Comparison of ENCODE assay signal across 8 cellular contexts in genomic region chr6:157380458-157380778, GRCh38. TPM values are rescaled to one million over a fixed set of nuclear protein-coding genes. Genes with fewer than 3 reads are reported as not detected.
DNase-seq lines count a peak whose midpoint lies in the region; ATAC-seq and TF ChIP-seq lines count a peak whose summit lies in the region.

No MANE protein-coding gene starts in this region.

- H3K36me3 Mint-ChIP-seq in GM23338 (ENCODE audit: low read depth), result no peaks in the 10 kb centered on the region
- peaks cover 10% of the 10 kb centered on the region for H3K36me3 Mint-ChIP-seq in effector memory CD8-positive, alpha-beta T cell (ENCODE audit: insufficient read depth)

- H3K4me3 ChIP-seq in DOHH2 (ENCODE audit: low read length) (peak overlapping the region; percentile 87), GM23338 (peak overlapping the region; percentile 89), NT2/D1 (ENCODE audit: insufficient read length, low read depth) (peak overlapping the region; percentile 67), neural cell (ENCODE audit: low read length) (peak overlapping the region; percentile 95)

- H3K4me2 ChIP-seq in DOHH2 (ENCODE audit: low read length) (peak overlapping the region; percentile 66), GM23338 (peak overlapping the region; percentile 70), neural cell (ENCODE audit: low read length) (peak overlapping the region; percentile 31)

- peaks cover 21% of the 10 kb centered on the region for H3K4me1 Mint-ChIP-seq in GM23338
- H3K4me1 Mint-ChIP-seq in effector memory CD8-positive, alpha-beta T cell (ENCODE audit: low read depth in 2 of 2), result peaks cover 22 to 34% of the 10 kb centered on the region in 2 donors

- no peaks in the 10 kb centered on the region for H3F3A ChIP-seq in DOHH2 (ENCODE audit: control insufficient read depth, insufficient read depth)
- H3F3A ChIP-seq in GM23338 (replicated peaks; ENCODE audit: low read depth), result no peaks in the 10 kb centered on the region
- H3F3A ChIP-seq in neural cell (ENCODE audit: insufficient read depth, low read length, poor library complexity, severe bottlenecking), result no peaks in the 10 kb centered on the region

- H3K36me3 ChIP-seq in DOHH2 (ENCODE audit: control insufficient read depth, low read length), result no peaks in the 10 kb centered on the region
- H3K36me3 ChIP-seq in GM23338 (ENCODE audit: insufficient read depth), result no peaks in the 10 kb centered on the region
- H3K36me3 ChIP-seq in NT2/D1 (ENCODE audit: insufficient read depth, insufficient read length, low read length), result no peaks in the 10 kb centered on the region
- no peaks in the 10 kb centered on the region for H3K36me3 ChIP-seq in neural cell (ENCODE audit: insufficient read depth, low read length)

- H3K9me3 ChIP-seq in DOHH2 (ENCODE audit: control insufficient read depth, insufficient read depth, low read length), result no peaks in the 10 kb centered on the region
- no peaks in the 10 kb centered on the region for H3K9me3 ChIP-seq in NT2/D1 (ENCODE audit: insufficient read depth, low read length)
- H3K9me3 ChIP-seq in neural cell (ENCODE audit: low read length), result no peaks in the 10 kb centered on the region

- peak; percentile 55 for ATAC-seq in GM23338
- ATAC-seq in effector memory CD8-positive, alpha-beta T cell (replicated peaks), result peak; percentile 1

- peak overlapping the region; percentile 53 for H3K27ac ChIP-seq in DOHH2 (ENCODE audit: low read depth, low read length)
- H3K27ac ChIP-seq in GM23338 (ENCODE audit: low read depth), result no peak overlapping the region
- peak overlapping the region; percentile 86 for H3K27ac ChIP-seq in neural cell (ENCODE audit: low read length)

- DNase-seq in GM23338 (ENCODE audit: low spot score) (peak; percentile 57), NT2/D1 (ENCODE audit: low read depth, low spot score) (no peak), pons (ENCODE audit: low spot score) (no peak), NCI-H2227 treated with DMSO at 0.1 percent for 48 hours (lab: John Stamatoyannopoulos, UW) (no peak), inferior parietal cortex (ENCODE audit: extremely low spot score) (no peak)
- DNase-seq in effector memory CD8-positive, alpha-beta T cell, result no peak

- TF ChIP-seq RAD21 in neural cell (conservative IDR thresholded peaks at IDR 0.05), result no peak

- no peaks in the 10 kb centered on the region for H3K9me3 Mint-ChIP-seq in GM23338
- no peaks in the 10 kb centered on the region for H3K9me3 Mint-ChIP-seq in effector memory CD8-positive, alpha-beta T cell

- H3K4me3 Mint-ChIP-seq in GM23338, result peak overlapping the region; percentile 79
- H3K4me3 Mint-ChIP-seq in effector memory CD8-positive, alpha-beta T cell, result peak overlapping the region; percentile 72 to 77

- TF ChIP-seq CTCF in DOHH2 (IDR thresholded peaks at IDR 0.05; ENCODE audit: low read depth, low read length, poor library complexity, severe bottlenecking), result no peak
- no peak for TF ChIP-seq CTCF in GM23338 (conservative IDR thresholded peaks at IDR 0.05; ENCODE audit: low read depth in 2 of 2)
- no peak for TF ChIP-seq CTCF in neural cell (IDR thresholded peaks at IDR 0.05; ENCODE audit: poor library complexity, severe bottlenecking)

- H2AFZ ChIP-seq in GM23338 (peak overlapping the region; percentile 94), neural cell (ENCODE audit: low read depth, low read length) (peak overlapping the region; percentile 94)

- no peak overlapping the region for H3K27ac Mint-ChIP-seq in GM23338
- H3K27ac Mint-ChIP-seq in effector memory CD8-positive, alpha-beta T cell, result peak overlapping the region; percentile 21 to 64

- H3K9ac ChIP-seq in NT2/D1 (ENCODE audit: insufficient read length, low read depth) (peak overlapping the region; percentile 85), neural cell (ENCODE audit: low read length) (peak overlapping the region; percentile 87)

- H4K20me1 ChIP-seq in DOHH2 (ENCODE audit: control insufficient read depth, insufficient read depth, low read depth, low read length), result peaks cover 6% of the 10 kb centered on the region; the same call in 1 of the 2 replicates
- peaks cover 2% of the 10 kb centered on the region; the same call in 1 of the 2 replicates for H4K20me1 ChIP-seq in GM23338 (replicated peaks; ENCODE audit: insufficient read depth)
- H4K20me1 ChIP-seq in neural cell (ENCODE audit: insufficient read depth), result no peaks in the 10 kb centered on the region

- TF ChIP-seq EP300 in neural cell (conservative IDR thresholded peaks at IDR 0.05; ENCODE audit: poor library complexity, severe bottlenecking), result no peak

- H3K4me1 ChIP-seq in DOHH2 (ENCODE audit: control insufficient read depth, low read length) (peaks cover 11% of the 10 kb centered on the region), GM23338 (ENCODE audit: insufficient read depth) (peaks cover 10% of the 10 kb centered on the region), NT2/D1 (ENCODE audit: insufficient read depth, insufficient read length) (no peaks in the 10 kb centered on the region)

- peaks cover 3% of the 10 kb centered on the region; the same call in 1 of the 2 replicates for H3K79me2 ChIP-seq in DOHH2 (ENCODE audit: control insufficient read depth, low read length)
- H3K79me2 ChIP-seq in GM23338 (replicated peaks; ENCODE audit: insufficient read depth), result no peaks in the 10 kb centered on the region
- no peaks in the 10 kb centered on the region for H3K79me2 ChIP-seq in neural cell (replicated peaks; ENCODE audit: insufficient read depth, low read length)

- H3K9me2 ChIP-seq in DOHH2 (replicated peaks; ENCODE audit: control insufficient read depth, low read length), result no peaks in the 10 kb centered on the region
- H3K9me2 ChIP-seq in GM23338 (ENCODE audit: insufficient read depth), result no peaks in the 10 kb centered on the region
- H3K9me2 ChIP-seq in neural cell (ENCODE audit: insufficient read depth, low read length), result no peaks in the 10 kb centered on the region

- H3K27me3 ChIP-seq in DOHH2 (ENCODE audit: control insufficient read depth, low read length), result peaks cover 20% of the 10 kb centered on the region
- peaks cover 20% of the 10 kb centered on the region for H3K27me3 ChIP-seq in GM23338 (ENCODE audit: insufficient read depth)
- peaks cover 17% of the 10 kb centered on the region for H3K27me3 ChIP-seq in NT2/D1 (ENCODE audit: insufficient read depth, insufficient read length)
- peaks cover 5% of the 10 kb centered on the region for H3K27me3 ChIP-seq in neural cell (ENCODE audit: insufficient read depth, low read depth, low read length)

- peaks cover 15% of the 10 kb centered on the region for H3K27me3 Mint-ChIP-seq in GM23338 (ENCODE audit: insufficient read depth, low read depth, poor library complexity)
- H3K27me3 Mint-ChIP-seq in effector memory CD8-positive, alpha-beta T cell, result no peaks in the 10 kb centered on the region

TF ChIP-seq in neural cell, 6 proteins besides CTCF, POLR2A, EP300 and RAD21:
- TF ChIP-seq MXI1 (conservative IDR thresholded peaks at IDR 0.05; ENCODE audit: poor library complexity, severe bottlenecking) (no peak), TAF1 (IDR thresholded peaks at IDR 0.05; ENCODE audit: low read depth) (no peak), SMC3 (conservative IDR thresholded peaks at IDR 0.05; ENCODE audit: poor library complexity) (no peak), EZH2 (IDR thresholded peaks at IDR 0.05; ENCODE audit: borderline replicate concordance, insufficient read depth, low read length, poor library complexity, severe bottlenecking) (no peak), POLR2AphosphoS5 (IDR thresholded peaks at IDR 0.05) (no peak), REST (IDR thresholded peaks at IDR 0.05; ENCODE audit: borderline replicate concordance) (no peak)

RNA-seq across cellular contexts. Expression of gene ZDHHC14, which starts 0.6 kb away (rescaled TPM):
- total RNA-seq in GM23338 (2014; rRNA removed; shearing (Covaris generic)), result 2.4 and 7.4 TPM in 2 replicates
- polyA plus RNA-seq in GM23338 (2016; fragmentation: Nextera tagmentation; extraction: Ambion mirVana), result 2.0 and 3.0 TPM in 2 replicates
- polyA plus RNA-seq in neural cell, result 4.1 and 7.9 TPM in 2 replicates
- polyA minus RNA-seq in neural cell, result 5.9 and 7.8 TPM in 2 replicates

RNA-seq across cellular contexts. Expression of gene TMEM242, which starts 57.1 kb away (rescaled TPM):
- total RNA-seq in GM23338 (2014; rRNA removed; shearing (Covaris generic)), result 3.7 and 5.7 TPM in 2 replicates
- polyA plus RNA-seq in GM23338 (2016; fragmentation: Nextera tagmentation; extraction: Ambion mirVana), result 9.7 and 10.7 TPM in 2 replicates
- 17.6 and 19.4 TPM in 2 replicates for polyA plus RNA-seq in neural cell
- 14.9 and 18.9 TPM in 2 replicates for polyA minus RNA-seq in neural cell
